16 cellular contexts compared by ENCODE assay signal in genomic region chr11:126926376-126926791, GRCh38.
DNase-seq lines count a peak whose midpoint lies in the region; FAIRE-seq and TF ChIP-seq lines count a peak whose summit lies in the region.
"Had no signal": no experiment of that assay in that cellular context is flagged by ENCODE, and none has a peak within 500 bp of the region (broad histone marks: within the 10 kb centered on the region; RNA-seq: fewer than 3 reads in every experiment).

No MANE protein-coding gene starts in this region.

- H3K36me3 ChIP-seq in keratinocyte (ENCODE audit: control insufficient read depth in 2 of 2, extremely low read depth in 1 of 2, insufficient read depth in 2 of 2, low read length in 2 of 2), result no peaks in the 10 kb centered on the region

- peak overlapping the region; percentile 55 for H3K4me3 Mint-ChIP-seq in HFFc6
- H3K4me3 Mint-ChIP-seq: mesothelial cell of epicardium had no signal

- H3K9me3 Mint-ChIP-seq in HFFc6, result no peaks in the 10 kb centered on the region
- H3K9me3 Mint-ChIP-seq: mesothelial cell of epicardium had no signal

- no peak overlapping the region for H2AFZ ChIP-seq in keratinocyte (ENCODE audit: control insufficient read depth, low read length)

- dilution Hi-C loops in keratinocyte (cut with MboI; ENCODE audit: extremely low pct_ligation_motif_present, low sequenced_read_pairs), result no loop called here

- H3K4me1 Mint-ChIP-seq in HFFc6 (ENCODE audit: low read depth), result peaks cover 76% of the 10 kb centered on the region

- peaks cover 5% of the 10 kb centered on the region for H3K27me3 Mint-ChIP-seq in HFFc6 (ENCODE audit: insufficient read depth)

- in situ Hi-C loops in astrocyte of the spinal cord (cut with HindIII; ENCODE audit: low sequenced_read_pairs), result no loop called here

- TF ChIP-seq CTCF in HFFc6 (IDR thresholded peaks at IDR 0.05) (no peak), astrocyte of the spinal cord (IDR thresholded peaks at IDR 0.05; ENCODE audit: low read depth, low read length) (no peak), keratinocyte (optimal IDR thresholded peaks at IDR 0.05 in 1 of 3, IDR thresholded peaks at IDR 0.05 in 1 of 3, conservative IDR thresholded peaks at IDR 0.05 in 1 of 3; ENCODE audit: extremely low read depth in 1 of 3, insufficient read depth in 2 of 3, low read length in 3 of 3) (no peak), GM20000 (IDR thresholded peaks at IDR 0.05; ENCODE audit: extremely low read depth, missing control alignments) (no peak)

- no peak for DNase-seq in HFFc6
- peak; percentile 55 for DNase-seq in astrocyte of the spinal cord (ENCODE audit: low read depth, low spot score)
- no peak for DNase-seq in keratinocyte (ENCODE audit: low read depth, low spot score)
- no peak for DNase-seq in GM20000 (ENCODE audit: low spot score)
- no peak for DNase-seq in activated CD4-positive, alpha-beta T cell treated with anti-CD3 and anti-CD28 coated beads for 48 hours
- DNase-seq in NCI-H128 (lab: John Stamatoyannopoulos, UW; ENCODE audit: unreplicated experiment), result no peak
- DNase-seq: activated CD8-positive, alpha-beta memory T cell treated with anti-CD3 and anti-CD28 coated beads, Interleukin-2, amount 50 U/mL, for 48 hours; amniotic stem cell; EL; NCI-H82; stimulated activated CD8-positive, alpha-beta memory T cell treated with anti-CD3 and anti-CD28 coated beads, Interleukin-4, amount 100 ng/mL, for 48 hours; T-helper 1 cell had no signal

- no peak for FAIRE-seq in keratinocyte (lab: Jason Lieb, UNC)
- FAIRE-seq: H54, HepG2 had no signal

- H3K4me1 ChIP-seq in keratinocyte (ENCODE audit: control insufficient read depth, extremely low read depth, insufficient read depth, low read length), result peaks cover 13% of the 10 kb centered on the region

- no peak overlapping the region for H3K4me2 ChIP-seq in keratinocyte (ENCODE audit: control insufficient read depth, extremely low read depth, insufficient read depth, low read depth, low read length)

- H3K4me3 ChIP-seq in astrocyte of the spinal cord (ENCODE audit: low read depth, low read length) (no peak overlapping the region), keratinocyte (ENCODE audit: control insufficient read depth in 2 of 3, extremely low read depth in 1 of 3, insufficient read depth in 2 of 3, low read depth in 1 of 3, low read length in 3 of 3) (no peak overlapping the region)

- H3K27me3 ChIP-seq in keratinocyte (ENCODE audit: control insufficient read depth, extremely low read depth, insufficient read depth, low read length), result no peaks in the 10 kb centered on the region

- H3K36me3 Mint-ChIP-seq in HFFc6 (ENCODE audit: low read depth), result peaks cover 33% of the 10 kb centered on the region
- H3K36me3 Mint-ChIP-seq: mesothelial cell of epicardium had no signal

- H3K79me2 ChIP-seq in keratinocyte (ENCODE audit: control insufficient read depth, insufficient read depth, low read length), result no peaks in the 10 kb centered on the region

- H3K27ac ChIP-seq in keratinocyte (ENCODE audit: control insufficient read depth, insufficient read depth, low read length) (peak overlapping the region; percentile 19), temporal lobe (ENCODE audit: low read depth, low read length) (peak overlapping the region; percentile 73)

- no peaks in the 10 kb centered on the region for H4K20me1 ChIP-seq in keratinocyte (ENCODE audit: control insufficient read depth, extremely low read depth, insufficient read depth, low read length)

- no peak overlapping the region for H3K9ac ChIP-seq in keratinocyte (ENCODE audit: control insufficient read depth, extremely low read depth, insufficient read depth, low read length)

- no peaks in the 10 kb centered on the region for H3K9me3 ChIP-seq in keratinocyte (ENCODE audit: control insufficient read depth, low read depth, low read length)

- H3K9me1 ChIP-seq in keratinocyte (ENCODE audit: control insufficient read depth, extremely low read depth, insufficient read depth, low read length), result no peaks in the 10 kb centered on the region

- peak overlapping the region; percentile 22 for H3K27ac Mint-ChIP-seq in HFFc6
- H3K27ac Mint-ChIP-seq: mesothelial cell of epicardium had no signal
